Comparison of ENCODE assay signal across 1 cellular context in the genomic region with DNA sequence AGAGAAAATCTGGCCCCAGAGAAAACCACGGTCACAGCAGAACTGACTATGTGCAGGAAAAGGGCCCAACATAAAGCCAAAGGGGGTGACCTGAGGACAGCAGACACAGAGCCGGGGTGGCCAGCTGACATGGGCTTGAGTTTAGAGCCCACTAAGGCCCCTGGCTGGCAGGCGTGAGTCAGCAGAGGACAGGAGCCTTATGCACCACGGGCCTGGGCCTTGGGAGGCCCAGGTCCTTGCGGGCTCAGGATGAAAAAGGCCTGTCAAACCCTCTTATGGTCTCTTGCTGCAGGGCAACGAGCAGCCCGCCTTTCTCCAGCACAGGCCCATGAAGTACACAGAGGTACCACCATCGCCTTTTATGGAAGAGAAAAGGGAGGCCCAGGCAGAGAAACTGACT.
TF ChIP-seq lines count a peak whose summit lies in the region.

No MANE protein-coding gene starts in this region.

TF ChIP-seq in IMR-90, 13 proteins besides CTCF, POLR2A, EP300 and RAD21 (continued from another document):
- TF ChIP-seq, protein P1, sequence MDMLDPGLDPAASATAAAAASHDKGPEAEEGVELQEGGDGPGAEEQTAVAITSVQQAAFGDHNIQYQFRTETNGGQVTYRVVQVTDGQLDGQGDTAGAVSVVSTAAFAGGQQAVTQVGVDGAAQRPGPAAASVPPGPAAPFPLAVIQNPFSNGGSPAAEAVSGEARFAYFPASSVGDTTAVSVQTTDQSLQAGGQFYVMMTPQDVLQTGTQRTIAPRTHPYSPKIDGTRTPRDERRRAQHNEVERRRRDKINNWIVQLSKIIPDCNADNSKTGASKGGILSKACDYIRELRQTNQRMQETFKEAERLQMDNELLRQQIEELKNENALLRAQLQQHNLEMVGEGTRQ (IDR thresholded peaks at IDR 0.05; ENCODE audit: low read depth, low read length), result no peak
- TF ChIP-seq CHD1 (IDR thresholded peaks at IDR 0.05; ENCODE audit: low read depth, low read length) (no peak), MAZ (IDR thresholded peaks at IDR 0.05; ENCODE audit: borderline replicate concordance, low read depth, low read length) (no peak), RCOR1 (IDR thresholded peaks at IDR 0.05; ENCODE audit: insufficient replicate concordance, low read length) (no peak), MAFK (IDR thresholded peaks at IDR 0.05; ENCODE audit: low read depth, low read length) (no peak), CEBPB (IDR thresholded peaks at IDR 0.05; ENCODE audit: low read depth, low read length) (no peak), RFX5 (IDR thresholded peaks at IDR 0.05; ENCODE audit: low read depth, low read length) (no peak), SMC3 (IDR thresholded peaks at IDR 0.05; ENCODE audit: low read depth, low read length) (no peak), FOS (IDR thresholded peaks at IDR 0.05; ENCODE audit: low read depth, low read length) (no peak), BHLHE40 (IDR thresholded peaks at IDR 0.05; ENCODE audit: low read depth, low read length) (no peak), NFE2L2 (IDR thresholded peaks at IDR 0.05; ENCODE audit: low read depth, low read length) (no peak), MXI1 (IDR thresholded peaks at IDR 0.05; ENCODE audit: borderline replicate concordance, low read depth, low read length) (no peak)
